33 cellular contexts compared by ENCODE assay signal in genomic region chr11:131677832-131678470, GRCh38.
"Had no signal": no experiment of that assay in that cellular context is flagged by ENCODE, and none has a peak within 500 bp of the region (broad histone marks: within the 10 kb centered on the region; RNA-seq: fewer than 3 reads in every experiment).

No MANE protein-coding gene starts in this region.

- H3K36me3 ChIP-seq: ascending aorta, breast epithelium, MG63, SJCRH30, WERI-Rb-1 had no signal

- H3K27ac Mint-ChIP-seq: activated CD4-positive, alpha-beta T cell treated with anti-CD3 and anti-CD28 coated beads, Interleukin-2, amount 10 ng/mL, durations not matched to agents 7 days and 5 days; activated CD8-positive, alpha-beta T cell treated with anti-CD3 and anti-CD28 coated beads, Interleukin-2, amount 10 ng/mL, durations not matched to agents 7 days and 5 days; activated naive CD4-positive, alpha-beta T cell treated with anti-CD3 and anti-CD28 coated beads, Interleukin-2, amount 50 U/mL, for 24 hours; activated naive CD8-positive, alpha-beta T cell treated with anti-CD3 and anti-CD28 coated beads, Interleukin-2, amount 10 ng/mL, durations not matched to agents 7 days and 5 days; activated T-cell treated with anti-CD3 and anti-CD28 coated beads, Interleukin-2, amount 50 U/mL, for 24 hours; activated T-helper 2 cell treated with anti-CD3 and anti-CD28 coated beads, Interferon-gamma antibody, Interleukin-2, Interleukin-4, amounts not matched to agents 10 μg/mL and 5 μg/mL and 100 μg/mL, durations not matched to agents 14 hours and 24 hours and 36 hours had no signal

- H3K4me3 ChIP-seq: ascending aorta, body of pancreas, breast epithelium, MG63, SJCRH30, SK-N-MC had no signal

- H3K27me3 ChIP-seq: ascending aorta, body of pancreas, MG63, SJCRH30 had no signal

- H3K9me3 ChIP-seq: ascending aorta, body of pancreas, breast epithelium, MG63, SJCRH30 had no signal

- DNase-seq: activated CD4-positive, alpha-beta T cell treated with anti-CD3 and anti-CD28 coated beads, Interleukin-2, amount 10 ng/mL, durations not matched to agents 7 days and 5 days; activated CD4-positive, alpha-beta T cell treated with anti-CD3 and anti-CD28 coated beads, Interleukin-2, amount 50 U/mL, for 48 hours; activated CD8-positive, alpha-beta T cell treated with anti-CD3 and anti-CD28 coated beads, Interleukin-2, amount 10 ng/mL, durations not matched to agents 7 days and 5 days; activated gamma-delta T cell; activated naive CD4-positive, alpha-beta T cell treated with Interleukin-2 at 50 U/mL for 16 hours; activated naive CD8-positive, alpha-beta T cell treated with anti-CD3 and anti-CD28 coated beads, Interleukin-2, amount 10 ng/mL, durations not matched to agents 7 days and 5 days; activated T-cell treated with anti-CD3 and anti-CD28 coated beads, Interleukin-2, amount 50 U/mL, for 24 hours; amygdala; body of pancreas; Kasumi-1; KG1; MG63; MV-4-11; NCI-H1092; NCI-H146; NCI-H187; NCI-H2029 treated with DMSO at 0.1 percent for 48 hours; NCI-H2107; NCI-H2171; NCI-H510A; NCI-H526; NCI-H748 treated with DMSO at 0.1 percent for 48 hours; NK-92 treated with Interleukin-12 subunit alpha and Interleukin-12 subunit beta, amount 100 ng/mL, for 24 hours; OCI-M1; Right ventricle myocardium superior; SJCRH30; T1000; WERI-Rb-1 had no signal

- H3K27ac ChIP-seq: ascending aorta, body of pancreas, breast epithelium, SJCRH30, SK-N-MC, WERI-Rb-1 had no signal

- H3K4me1 Mint-ChIP-seq: activated CD4-positive, alpha-beta T cell treated with anti-CD3 and anti-CD28 coated beads, Interleukin-2, amount 10 ng/mL, durations not matched to agents 7 days and 5 days; activated naive CD4-positive, alpha-beta T cell treated with anti-CD3 and anti-CD28 coated beads, Interleukin-2, amount 50 U/mL, for 24 hours; activated naive CD8-positive, alpha-beta T cell treated with anti-CD3 and anti-CD28 coated beads, Interleukin-2, amount 10 ng/mL, durations not matched to agents 7 days and 5 days had no signal

- H3K4me3 Mint-ChIP-seq: activated CD4-positive, alpha-beta T cell treated with anti-CD3 and anti-CD28 coated beads, Interleukin-2, amount 10 ng/mL, durations not matched to agents 7 days and 5 days; activated CD8-positive, alpha-beta T cell treated with anti-CD3 and anti-CD28 coated beads, Interleukin-2, amount 10 ng/mL, durations not matched to agents 7 days and 5 days; activated naive CD4-positive, alpha-beta T cell treated with anti-CD3 and anti-CD28 coated beads, Interleukin-2, amount 50 U/mL, for 24 hours; activated naive CD8-positive, alpha-beta T cell treated with anti-CD3 and anti-CD28 coated beads, Interleukin-2, amount 10 ng/mL, durations not matched to agents 7 days and 5 days; activated T-cell treated with anti-CD3 and anti-CD28 coated beads, Interleukin-2, amount 50 U/mL, for 24 hours had no signal

- H3K27me3 Mint-ChIP-seq: activated CD4-positive, alpha-beta T cell treated with anti-CD3 and anti-CD28 coated beads, Interleukin-2, amount 10 ng/mL, durations not matched to agents 7 days and 5 days; activated naive CD8-positive, alpha-beta T cell treated with anti-CD3 and anti-CD28 coated beads, Interleukin-2, amount 10 ng/mL, durations not matched to agents 7 days and 5 days; activated T-cell treated with anti-CD3 and anti-CD28 coated beads, Interleukin-2, amount 50 U/mL, for 24 hours had no signal

- H3K4me1 ChIP-seq: ascending aorta, body of pancreas, breast epithelium, SJCRH30 had no signal

- H3K9me3 Mint-ChIP-seq: activated CD4-positive, alpha-beta T cell treated with anti-CD3 and anti-CD28 coated beads, Interleukin-2, amount 10 ng/mL, durations not matched to agents 7 days and 5 days; activated naive CD4-positive, alpha-beta T cell treated with anti-CD3 and anti-CD28 coated beads, Interleukin-2, amount 50 U/mL, for 24 hours; activated naive CD8-positive, alpha-beta T cell treated with anti-CD3 and anti-CD28 coated beads, Interleukin-2, amount 10 ng/mL, durations not matched to agents 7 days and 5 days; activated T-cell treated with anti-CD3 and anti-CD28 coated beads, Interleukin-2, amount 50 U/mL, for 24 hours; activated T-helper 2 cell treated with anti-CD3 and anti-CD28 coated beads, Interferon-gamma antibody, Interleukin-2, Interleukin-4, amounts not matched to agents 10 μg/mL and 5 μg/mL and 100 μg/mL, durations not matched to agents 14 hours and 24 hours and 36 hours had no signal

- ATAC-seq: activated CD8-positive, alpha-beta T cell treated with anti-CD3 and anti-CD28 coated beads, Interleukin-2, amount 10 ng/mL, durations not matched to agents 7 days and 5 days; body of pancreas had no signal

- H3K36me3 Mint-ChIP-seq: activated naive CD4-positive, alpha-beta T cell treated with anti-CD3 and anti-CD28 coated beads, Interleukin-2, amount 50 U/mL, for 24 hours; activated naive CD8-positive, alpha-beta T cell treated with anti-CD3 and anti-CD28 coated beads, Interleukin-2, amount 10 ng/mL, durations not matched to agents 7 days and 5 days had no signal
